Comparison of ENCODE assay signal across 8 cellular contexts in the genomic region with DNA sequence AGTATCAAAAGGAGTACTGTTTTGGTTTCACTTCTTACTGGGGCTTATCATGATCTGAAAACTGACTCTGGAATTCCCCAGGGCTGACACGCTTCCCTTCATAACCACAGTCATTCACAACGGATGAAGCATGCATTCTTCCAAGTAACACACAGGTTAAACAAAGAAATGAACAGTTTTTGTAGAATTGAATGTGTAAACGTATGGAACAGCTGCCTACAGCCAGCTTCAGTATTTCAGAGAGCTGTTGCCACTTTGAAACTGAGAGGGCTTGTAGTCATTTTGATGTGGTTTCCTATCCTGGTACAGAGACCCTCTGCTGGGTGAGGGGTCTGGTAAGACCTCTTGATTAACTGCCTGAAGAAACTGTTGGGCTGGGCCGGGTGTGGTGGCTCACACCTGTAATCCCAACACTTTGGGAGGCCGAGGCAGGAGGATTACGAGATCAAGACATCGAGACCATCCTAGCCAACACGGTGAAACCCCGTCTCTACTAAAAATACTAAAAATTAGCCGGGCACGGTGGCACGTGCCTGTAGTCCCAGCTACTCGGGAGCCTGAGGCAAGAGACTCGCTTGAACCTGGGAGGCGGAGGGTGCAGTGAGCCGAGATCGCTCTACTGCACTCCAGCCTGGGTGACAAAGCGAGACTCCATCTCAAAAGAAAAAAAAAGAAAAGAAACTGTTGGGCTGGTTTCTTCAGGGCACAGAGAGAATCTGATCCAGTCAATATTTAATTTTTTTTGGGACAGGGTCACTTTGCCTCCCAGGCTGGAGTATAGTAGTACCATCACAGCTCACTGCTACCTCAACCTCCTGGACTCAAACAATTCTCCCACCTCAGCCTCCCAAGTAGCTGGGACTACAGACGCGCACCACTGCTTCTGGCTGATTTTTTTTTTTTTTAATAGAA. TPM values are rescaled to one million over a fixed set of nuclear protein-coding genes. Genes with fewer than 3 reads are reported as not detected.
DNase-seq lines count a peak whose midpoint lies in the region; ATAC-seq lines count a peak whose summit lies in the region.

No MANE protein-coding gene starts in this region.

- H3K4me1 Mint-ChIP-seq in stimulated activated naive CD8-positive, alpha-beta T cell treated with anti-CD3 and anti-CD28 coated beads, Interleukin-15, Interleukin-2, amounts not matched to agents 100 ng/mL and 50 ng/mL, for 24 hours (ENCODE audit: low read depth): peaks cover 86% of the 10 kb centered on the region

- peak overlapping the region; percentile 92 for H3K27ac Mint-ChIP-seq in stimulated activated naive CD8-positive, alpha-beta T cell treated with anti-CD3 and anti-CD28 coated beads, Interleukin-15, Interleukin-2, amounts not matched to agents 100 ng/mL and 50 ng/mL, for 24 hours

- no peak overlapping the region for H3K4me2 ChIP-seq in Karpas-422 (ENCODE audit: low read depth, low read length, poor library complexity, severe bottlenecking)

- H3K36me3 Mint-ChIP-seq in stimulated activated naive CD8-positive, alpha-beta T cell treated with anti-CD3 and anti-CD28 coated beads, Interleukin-15, Interleukin-2, amounts not matched to agents 100 ng/mL and 50 ng/mL, for 24 hours (ENCODE audit: low read depth): peaks cover 41% of the 10 kb centered on the region

- no peaks in the 10 kb centered on the region for H3K27me3 Mint-ChIP-seq in stimulated activated naive CD8-positive, alpha-beta T cell treated with anti-CD3 and anti-CD28 coated beads, Interleukin-15, Interleukin-2, amounts not matched to agents 100 ng/mL and 50 ng/mL, for 24 hours

- peak; percentile 65 for DNase-seq in activated naive CD4-positive, alpha-beta T cell treated with Interleukin-2 at 50 U/mL for 16 hours
- DNase-seq in activated naive CD4-positive, alpha-beta T cell (lab: John Stamatoyannopoulos, UW): no peak
- DNase-seq in NAMALWA (ENCODE audit: low spot score) (peak; percentile 85), Karpas-422 (no peak)
- DNase-seq in activated CD8-positive, alpha-beta memory T cell treated with anti-CD3 and anti-CD28 coated beads, Interleukin-2, amount 50 U/mL, for 48 hours: peak; percentile 57

- H3K36me3 ChIP-seq in iPS-20b (ENCODE audit: insufficient read depth, low read depth, low read length) (peaks cover 3% of the 10 kb centered on the region; the same call in 1 of the 2 replicates), Karpas-422 (ENCODE audit: insufficient read depth, low read length) (no peaks in the 10 kb centered on the region)

- H3K9me2 ChIP-seq in Karpas-422 (replicated peaks; ENCODE audit: insufficient read depth, low read length): no peaks in the 10 kb centered on the region

- no peaks in the 10 kb centered on the region for H3K9me3 Mint-ChIP-seq in stimulated activated naive CD8-positive, alpha-beta T cell treated with anti-CD3 and anti-CD28 coated beads, Interleukin-15, Interleukin-2, amounts not matched to agents 100 ng/mL and 50 ng/mL, for 24 hours

- H3K4me3 Mint-ChIP-seq in stimulated activated naive CD8-positive, alpha-beta T cell treated with anti-CD3 and anti-CD28 coated beads, Interleukin-15, Interleukin-2, amounts not matched to agents 100 ng/mL and 50 ng/mL, for 24 hours: peak overlapping the region; percentile 91

- ATAC-seq in GM19455 (IDR thresholded peaks at IDR 0.05; ENCODE audit: unreplicated experiment): no peak

- H2AFZ ChIP-seq in Karpas-422 (ENCODE audit: low read length): no peak overlapping the region

- H3K27ac ChIP-seq in iPS-20b (ENCODE audit: low read length) (no peak overlapping the region), Karpas-422 (ENCODE audit: low read length) (no peak overlapping the region)

- H4K20me1 ChIP-seq in Karpas-422 (ENCODE audit: insufficient read depth, low read depth, low read length): no peaks in the 10 kb centered on the region

- H3K27me3 ChIP-seq in iPS-20b (ENCODE audit: insufficient read depth, low read length) (peaks cover 10% of the 10 kb centered on the region), Karpas-422 (ENCODE audit: low read length) (no peaks in the 10 kb centered on the region)

- no peaks in the 10 kb centered on the region for H3K79me2 ChIP-seq in Karpas-422 (ENCODE audit: low read length)

- H3K9me3 ChIP-seq in iPS-20b (ENCODE audit: insufficient read depth, low read depth, low read length) (no peaks in the 10 kb centered on the region), Karpas-422 (ENCODE audit: low read length) (no peaks in the 10 kb centered on the region)

- no peak overlapping the region; the same call in 1 of the 2 replicates for H3K9ac ChIP-seq in iPS-20b (ENCODE audit: low read depth, low read length)
- no peak overlapping the region for H3K9ac ChIP-seq in Karpas-422 (ENCODE audit: low read length)

- H3K4me1 ChIP-seq in iPS-20b (ENCODE audit: insufficient read depth, low read length) (peaks cover 62% of the 10 kb centered on the region), Karpas-422 (ENCODE audit: low read length) (no peaks in the 10 kb centered on the region)

- H3K4me3 ChIP-seq in iPS-20b (ENCODE audit: low read length): peak overlapping the region; percentile 52; the same call in 1 of the 2 replicates
- no peak overlapping the region for H3K4me3 ChIP-seq in Karpas-422 (ENCODE audit: low read length)

RNA-seq across cellular contexts. Expression of a gene that starts 4.7 kb away (rescaled TPM):
- not detected in 2 replicates for total RNA-seq in Karpas-422 (2014; rRNA removed; shearing (Covaris generic); ENCODE audit: low replicate concordance)

RNA-seq across cellular contexts. Expression of a gene that starts 43.8 kb away (rescaled TPM):
- 145 and 197 TPM in 2 replicates for total RNA-seq in Karpas-422 (2014; rRNA removed; shearing (Covaris generic); ENCODE audit: low replicate concordance)

RNA-seq across cellular contexts. Expression of a gene that starts 44.8 kb away (rescaled TPM):
- total RNA-seq in Karpas-422 (2014; rRNA removed; shearing (Covaris generic); ENCODE audit: low replicate concordance): 111 and 168 TPM in 2 replicates

Comparison
In these comparisons a context has a peak if more than half of its experiments do, and no peak if none do; other contexts are left out.
1. DNase-seq: peak in activated naive CD4-positive, alpha-beta T cell treated with Interleukin-2 at 50 U/mL for 16 hours (single experiment), NAMALWA (single experiment) and activated CD8-positive, alpha-beta memory T cell treated with anti-CD3 and anti-CD28 coated beads, Interleukin-2, amount 50 U/mL, for 48 hours (single experiment); none in activated naive CD4-positive, alpha-beta T cell (0 of 4) and Karpas-422 (single experiment).